7 cellular contexts compared by ENCODE assay signal in genomic region chr14:78933948-78934524, GRCh38.
DNase-seq lines count a peak whose midpoint lies in the region; ATAC-seq, FAIRE-seq and TF ChIP-seq lines count a peak whose summit lies in the region.

No MANE protein-coding gene starts in this region.

- TF ChIP-seq POLR2A in GM12878 (IDR thresholded peaks at IDR 0.05; ENCODE audit: low read depth, low read length), result no peak

- no peaks in the 10 kb centered on the region for H3K4me1 ChIP-seq in GM12878 (ENCODE audit: control insufficient read depth, insufficient read depth, low read length)

- SMC1A ChIA-PET in GM12878 (lab: Charles Lee; ENCODE audit: uncharacterized antibody, unreplicated experiment), result interaction anchor here (0.9 to 1.1 kb wide), 3 partner anchors 9 to 1915 kb away, joined by 3 to 7 read pairs (median 4); no protein-coding TSS in a partner anchor

- no peaks in the 10 kb centered on the region for H3K27me3 ChIP-seq in GM12878 (replicated peaks in 1 of 2; ENCODE audit: control insufficient read depth in 2 of 2, insufficient read depth in 2 of 2, low read length in 1 of 2)

- peaks cover 14% of the 10 kb centered on the region for H3K27me3 Mint-ChIP-seq in mesothelial cell of epicardium (ENCODE audit: low read depth)

- no TSS peak for BruUV-seq in GM12878 (replicated peaks; lab: Mats Ljungman, UMichigan)

- no peaks in the 10 kb centered on the region for H4K20me1 ChIP-seq in GM12878 (ENCODE audit: control insufficient read depth, insufficient read depth)

- CTCF ChIA-PET in GM12878 (lab: Yijun Ruan, JAX), result interaction anchor here (0.7 to 2.3 kb wide), 22 partner anchors 8 to 1922 kb away, joined by 3 to 16 read pairs (median 4); no protein-coding TSS in a partner anchor

- no peak overlapping the region for H3K4me3 Mint-ChIP-seq in mesothelial cell of epicardium

- intact Hi-C loops in GM12878 (cut with micrococcal nuclease; ENCODE audit: unreplicated experiment), result no loop called here

- TF ChIP-seq EP300 in GM12878 (IDR thresholded peaks at IDR 0.05; ENCODE audit: borderline replicate concordance in 1 of 2, control insufficient read depth in 1 of 2, low read depth in 2 of 2, low read length in 2 of 2), result no peak

- POLR2A ChIA-PET in GM12878 (lab: Charles Lee), result interaction anchor here (0.7 kb wide), 1 partner anchor 15 kb away, joined by 5 read pairs; no protein-coding TSS in a partner anchor

- H2AFZ ChIP-seq in GM12878 (ENCODE audit: control insufficient read depth, low read depth, low read length), result no peak overlapping the region

- no peaks in the 10 kb centered on the region for H3K9me3 ChIP-seq in GM12878 (replicated peaks; ENCODE audit: control insufficient read depth, insufficient read depth, low read length)

- RAD21 ChIA-PET in GM12878 (lab: Charles Lee; ENCODE audit: unreplicated experiment), result interaction anchor here (0.6 to 1.3 kb wide), 15 partner anchors 9 to 1929 kb away, joined by 3 to 5 read pairs (median 4); no protein-coding TSS in a partner anchor

- DNase-seq in GM03348 (ENCODE audit: low spot score) (peak; percentile 51), LoVo (ENCODE audit: low spot score) (peak; percentile 14), GM12878 (ENCODE audit: low read depth, low spot score) (no peak), mesothelial cell of epicardium (ENCODE audit: low spot score in 2 of 2, unreplicated experiment in 2 of 2) (no peak)
- no peak for DNase-seq in stimulated activated naive CD8-positive, alpha-beta T cell treated with anti-CD3 and anti-CD28 coated beads, Interleukin-15, Interleukin-2, amounts not matched to agents 100 U/mL and 50 U/mL, for 24 hours

- in situ Hi-C loops in GM12878 (cut with MboI), result no loop called here

- TF ChIP-seq CTCF in GM12878 (IDR thresholded peaks at IDR 0.05 in 2 of 3, conservative IDR thresholded peaks at IDR 0.05 in 1 of 3; ENCODE audit: control insufficient read depth in 2 of 3, extremely low read depth in 1 of 3, insufficient read depth in 1 of 3, low read depth in 3 of 3, low read length in 3 of 3) (peak; percentile 33 to 49 (median 41); a peak in 3 of 6 replicates), mesothelial cell of epicardium (IDR thresholded peaks at IDR 0.05; ENCODE audit: unreplicated experiment) (peak; percentile 66)

- H3K4me3 ChIP-seq in GM12878, result no peak overlapping the region

- no peak overlapping the region for H3K9ac ChIP-seq in GM12878 (ENCODE audit: control insufficient read depth, insufficient read depth, low read length)

- peaks cover 34% of the 10 kb centered on the region for H3K4me1 Mint-ChIP-seq in mesothelial cell of epicardium

- no peak overlapping the region for H3K27ac ChIP-seq in GM12878 (ENCODE audit: control insufficient read depth, insufficient read depth)

- H3K79me2 ChIP-seq in GM12878 (ENCODE audit: control insufficient read depth, insufficient read depth, low read length), result no peaks in the 10 kb centered on the region

- TF ChIP-seq RAD21 in GM12878 (IDR thresholded peaks at IDR 0.05; ENCODE audit: insufficient read depth, low read depth, low read length), result peak; percentile 57

- H3K4me2 ChIP-seq in GM12878 (ENCODE audit: control insufficient read depth, insufficient read depth), result no peak overlapping the region

- no peaks in the 10 kb centered on the region for H3K36me3 ChIP-seq in GM12878 (ENCODE audit: control insufficient read depth in 2 of 2, insufficient read depth in 2 of 2, low read length in 1 of 2)

- no peaks in the 10 kb centered on the region for H3K36me3 Mint-ChIP-seq in mesothelial cell of epicardium

- no peak overlapping the region for H3K27ac Mint-ChIP-seq in mesothelial cell of epicardium

- FAIRE-seq in GM12878 (lab: Jason Lieb, UNC), result no peak

- WGBS in GM12878 (ENCODE audit: insufficient coverage, insufficient replicate concordance, low lambda C conversion rate, missing lambda C conversion rate), result 20% methylated on average over 4 of the region's 4 CpGs

- peaks cover 5% of the 10 kb centered on the region for H3K9me3 Mint-ChIP-seq in mesothelial cell of epicardium

- peak; percentile 33; the same call in 2 of the 3 replicates for ATAC-seq in GM12878
- no peak for ATAC-seq in HG02852 (IDR thresholded peaks at IDR 0.05; ENCODE audit: unreplicated experiment)
- ATAC-seq in HG02870 (IDR thresholded peaks at IDR 0.05; ENCODE audit: unreplicated experiment), result no peak
- ATAC-seq in stimulated activated naive CD8-positive, alpha-beta T cell treated with anti-CD3 and anti-CD28 coated beads, Interleukin-15, Interleukin-2, amounts not matched to agents 100 U/mL and 50 U/mL, for 24 hours, result no peak

TF ChIP-seq in GM12878, 131 proteins besides CTCF, POLR2A, EP300 and RAD21:
- TF ChIP-seq RUNX3 (IDR thresholded peaks at IDR 0.05; ENCODE audit: low read length), result 0 out of 2 replicates have a peak, but pooled peaks have one; percentile 30
- TF ChIP-seq SMC3 (IDR thresholded peaks at IDR 0.05; ENCODE audit: borderline replicate concordance, low read length), result peak; percentile 44; the same call in 1 of the 2 replicates
- TF ChIP-seq ZNF384 (IDR thresholded peaks at IDR 0.05; ENCODE audit: borderline replicate concordance, low read depth, low read length), result peak; percentile 97
- no peak for TF ChIP-seq NKRF (conservative IDR thresholded peaks at IDR 0.05)

Comparison
In these comparisons a context has a peak if more than half of its experiments do, and no peak if none do; other contexts are left out.
1. DNase-seq: peak in GM03348 (single experiment) and LoVo (single experiment); none in GM12878 (single experiment), mesothelial cell of epicardium (0 of 2) and stimulated activated naive CD8-positive, alpha-beta T cell treated with anti-CD3 and anti-CD28 coated beads, Interleukin-15, Interleukin-2, amounts not matched to agents 100 U/mL and 50 U/mL, for 24 hours (single experiment).